In genomic region chr1:105608713-105609112, GRCh38 we compare ENCODE assay signal across 10 cellular contexts.
A peak's percentile ranks its signal among the peaks of the same experiment; 100 is the strongest.
DNase-seq lines count a peak whose midpoint lies in the region; ATAC-seq and TF ChIP-seq lines count a peak whose summit lies in the region.
"Had no signal": no experiment of that assay in that cellular context is flagged by ENCODE, and none has a peak within 500 bp of the region (broad histone marks: within the 10 kb centered on the region; RNA-seq: fewer than 3 reads in every experiment).

No MANE protein-coding gene starts in this region.

- no peaks in the 10 kb centered on the region for H3K9me2 ChIP-seq in SU-DHL-6 (replicated peaks; ENCODE audit: insufficient read depth, low read length)

- TF ChIP-seq CTCF in SU-DHL-6 (IDR thresholded peaks at IDR 0.05; ENCODE audit: insufficient read depth, low read length, poor library complexity, severe bottlenecking) = no peak
- TF ChIP-seq CTCF in colonic mucosa (IDR thresholded peaks at IDR 0.05) = no peak

- H3K4me1 ChIP-seq in colonic mucosa = no peaks in the 10 kb centered on the region
- H3K4me1 ChIP-seq: testis had no signal

- no peaks in the 10 kb centered on the region for H3K27me3 ChIP-seq in SU-DHL-6 (ENCODE audit: low read length)
- H3K27me3 ChIP-seq in colonic mucosa = no peaks in the 10 kb centered on the region
- H3K27me3 ChIP-seq: dorsolateral prefrontal cortex, testis had no signal

- H3K27ac ChIP-seq in SU-DHL-6 (ENCODE audit: low read depth, low read length) (no peak overlapping the region), colonic mucosa (no peak overlapping the region)
- H3K27ac ChIP-seq: dorsolateral prefrontal cortex, testis had no signal

- no peaks in the 10 kb centered on the region for H4K20me1 ChIP-seq in SU-DHL-6 (ENCODE audit: low read depth, low read length)

- H3K4me2 ChIP-seq in SU-DHL-6 (ENCODE audit: low read depth, low read length, poor library complexity, severe bottlenecking) = no peak overlapping the region

- peak overlapping the region; percentile 41 for H2AFZ ChIP-seq in SU-DHL-6 (ENCODE audit: low read depth, low read length, severe bottlenecking)

- no peaks in the 10 kb centered on the region for H3K36me3 ChIP-seq in SU-DHL-6 (ENCODE audit: low read length)
- H3K36me3 ChIP-seq in colonic mucosa = no peaks in the 10 kb centered on the region

- intact Hi-C loops in colonic mucosa (cut with DNase I) = no loop called here

- H3K9ac ChIP-seq in SU-DHL-6 (ENCODE audit: low read length) = no peak overlapping the region
- no peak overlapping the region for H3K9ac ChIP-seq in colonic mucosa (ENCODE audit: low read depth in 2 of 2, low read length in 2 of 2)

- no peak overlapping the region for H3K4me3 ChIP-seq in Jurkat, Clone E6-1 (ENCODE audit: low read length)
- H3K4me3 ChIP-seq in SU-DHL-6 (ENCODE audit: insufficient read depth, low read length, poor library complexity, severe bottlenecking) = no peak overlapping the region
- no peak overlapping the region for H3K4me3 ChIP-seq in colonic mucosa
- H3K4me3 ChIP-seq: dorsolateral prefrontal cortex, testis had no signal

- H3K79me2 ChIP-seq in SU-DHL-6 (ENCODE audit: insufficient read depth, low read length) = no peaks in the 10 kb centered on the region

- H3K9me3 ChIP-seq in SU-DHL-6 (ENCODE audit: insufficient read depth, low read length) (no peaks in the 10 kb centered on the region), colonic mucosa (peaks cover 4% of the 10 kb centered on the region)
- H3K9me3 ChIP-seq: testis had no signal

- DNase-seq in EH (ENCODE audit: low read depth) (peak; percentile 50), kidney tubule cell (ENCODE audit: low spot score) (peak; percentile 15), GOT3 (lab: John Stamatoyannopoulos, UW) (no peak), colonic mucosa (no peak)
- peak; percentile 2 for DNase-seq in Jurkat, Clone E6-1 (ENCODE audit: low read depth, low spot score)
- DNase-seq: dorsolateral prefrontal cortex; stimulated activated CD4-positive, alpha-beta T cell treated with anti-CD3 and anti-CD28 coated beads, Interleukin-4, amount 100 ng/mL, for 1 hour; testis had no signal

- ATAC-seq in HG03025 (IDR thresholded peaks at IDR 0.05; ENCODE audit: low FRiP score, unreplicated experiment) = no peak

- no peaks in the 10 kb centered on the region for H3F3A ChIP-seq in SU-DHL-6 (ENCODE audit: insufficient read depth)

Comparison
In these comparisons a context has a peak if more than half of its experiments do, and no peak if none do; other contexts are left out.
1. DNase-seq: peak in EH (single experiment), Jurkat, Clone E6-1 (single experiment) and kidney tubule cell (single experiment); none in GOT3 (single experiment) and colonic mucosa (single experiment).